In the genomic region with DNA sequence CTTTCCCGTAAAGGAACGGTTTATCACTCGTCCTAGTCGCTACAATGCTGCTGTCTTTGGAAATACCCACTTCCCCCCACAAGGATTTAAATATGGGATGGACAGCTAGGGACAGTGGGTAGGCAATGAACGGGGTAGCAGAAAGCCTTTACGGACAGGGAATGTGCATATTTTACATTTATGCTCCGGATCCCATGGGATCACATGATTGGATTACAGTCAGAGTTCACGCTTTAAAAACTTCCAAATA, we compare ENCODE assay signal across 8 cellular contexts. TPM values are rescaled to one million over a fixed set of nuclear protein-coding genes. Genes with fewer than 3 reads are reported as not detected.
DNase-seq lines count a peak whose midpoint lies in the region; ATAC-seq and TF ChIP-seq lines count a peak whose summit lies in the region.

No MANE protein-coding gene starts in this region.

- H3K14ac ChIP-seq in trophoblast cell (ENCODE audit: low read length): no peak overlapping the region

- H3K4me2 ChIP-seq in DND-41 (ENCODE audit: insufficient read depth, low read length) (peak overlapping the region; percentile 96), trophoblast cell (ENCODE audit: low read length) (peak overlapping the region; percentile 98)

- no peak overlapping the region for H2BK5ac ChIP-seq in trophoblast cell (ENCODE audit: low read depth, low read length, poor library complexity)

- ATAC-seq in DND-41 (ENCODE audit: insufficient read depth, low read depth) (no peak), Panc1 (peak; percentile 2; the same call in 1 of the 2 replicates), HG02973 (IDR thresholded peaks at IDR 0.05; ENCODE audit: unreplicated experiment) (no peak), HG03045 (IDR thresholded peaks at IDR 0.05; ENCODE audit: unreplicated experiment) (no peak)

- peaks cover 3% of the 10 kb centered on the region; the same call in 1 of the 2 replicates for H3K36me3 ChIP-seq in DND-41 (ENCODE audit: insufficient read depth, low read length)
- H3K36me3 ChIP-seq in Panc1 (ENCODE audit: control insufficient read depth, insufficient read depth, low read length): peaks cover 2% of the 10 kb centered on the region; the same call in 1 of the 2 replicates
- H3K36me3 ChIP-seq in esophagus (ENCODE audit: control insufficient read depth in 2 of 2, insufficient read depth in 2 of 2, low read length in 1 of 2): peaks cover 6 to 12% of the 10 kb centered on the region in 2 donors
- peaks cover 13 to 15% of the 10 kb centered on the region in 2 experiments for H3K36me3 ChIP-seq in trophoblast cell (ENCODE audit: control insufficient read depth in 1 of 2, insufficient read depth in 2 of 2, low read length in 2 of 2)

- H3K27me3 ChIP-seq in DND-41 (ENCODE audit: insufficient read depth, low read length, poor library complexity) (peaks cover 29% of the 10 kb centered on the region), Panc1 (ENCODE audit: control insufficient read depth, insufficient read depth, low read length) (no peaks in the 10 kb centered on the region), esophagus (ENCODE audit: control insufficient read depth in 1 of 2, insufficient read depth in 2 of 2, low read length in 2 of 2) (no peaks in the 10 kb centered on the region), trophoblast cell (ENCODE audit: insufficient read depth, low read length) (no peaks in the 10 kb centered on the region)

- BruUV-seq in Panc1 (replicated peaks; lab: Mats Ljungman, UMichigan): no TSS peak

- H2AK5ac ChIP-seq in trophoblast cell (ENCODE audit: low read length): no peak overlapping the region

- H4K8ac ChIP-seq in trophoblast cell (ENCODE audit: low read depth, low read length): no peak overlapping the region

- TF ChIP-seq CTCF in DND-41 (IDR thresholded peaks at IDR 0.05; ENCODE audit: borderline replicate concordance, extremely low read depth, low read length, poor library complexity, severe bottlenecking) (no peak), Panc1 (IDR thresholded peaks at IDR 0.05) (no peak)

- H3K4me3 ChIP-seq in DND-41 (ENCODE audit: low read depth in 1 of 2, low read length in 2 of 2) (peak overlapping the region in 1 of 2 experiments; percentile 69; a peak in 2 of 4 replicates), Panc1 (ENCODE audit: low read depth in 2 of 2, low read length in 2 of 2) (peak overlapping the region; percentile 84 to 90), esophagus (ENCODE audit: low read depth in 1 of 2, low read length in 2 of 2) (peak overlapping the region; percentile 84 to 95), trophoblast cell (ENCODE audit: low read depth, low read length) (peak overlapping the region; percentile 82)

- H3K4ac ChIP-seq in trophoblast cell (ENCODE audit: low read depth, low read length): peak overlapping the region; percentile 15

- no peak overlapping the region for H4K91ac ChIP-seq in trophoblast cell (ENCODE audit: low read depth, low read length)

- peaks cover 21% of the 10 kb centered on the region for H4K20me1 ChIP-seq in DND-41 (ENCODE audit: insufficient read depth, low read length)

- POLR2A ChIA-PET in Panc1 (lab: Charles Lee): no interaction called here

- H2AFZ ChIP-seq in DND-41 (ENCODE audit: low read depth, low read length) (no peak overlapping the region), trophoblast cell (ENCODE audit: insufficient read depth, low read length, poor library complexity) (no peak overlapping the region)

- H4K12ac ChIP-seq in trophoblast cell (ENCODE audit: low read depth, low read length): no peak overlapping the region

- peaks cover 22% of the 10 kb centered on the region for H3K79me1 ChIP-seq in trophoblast cell (ENCODE audit: low read length)

- H3K79me2 ChIP-seq in DND-41 (ENCODE audit: insufficient read depth, low read length): no peaks in the 10 kb centered on the region
- peaks cover 16% of the 10 kb centered on the region for H3K79me2 ChIP-seq in trophoblast cell (ENCODE audit: control insufficient read depth, insufficient read depth, low read length, poor library complexity)

- H3K9ac ChIP-seq in DND-41 (ENCODE audit: low read depth, low read length): no peak overlapping the region
- H3K9ac ChIP-seq in trophoblast cell (ENCODE audit: low read length): no peak overlapping the region

- intact Hi-C loops in Panc1 (cut with micrococcal nuclease; ENCODE audit: unreplicated experiment): loop anchor here (5.0 to 10.0 kb wide), 2 partner anchors 274 to 358 kb away; no protein-coding TSS in a partner anchor

- in situ Hi-C loops in Panc1 (cut with HindIII; ENCODE audit: low pct_unique_long_range_greater_than_20kb, low sequenced_read_pairs): no loop called here

- H3K23ac ChIP-seq in trophoblast cell (ENCODE audit: low read length): no peak overlapping the region

- DNase-seq in DND-41 (no peak), Panc1 (ENCODE audit: low read depth, low spot score) (no peak), trophoblast cell (peak in 1 of 2 donors; percentile 38), KG1 (lab: John Stamatoyannopoulos, UW) (no peak), NCI-H524 (lab: John Stamatoyannopoulos, UW) (no peak)

- H2BK120ac ChIP-seq in trophoblast cell (ENCODE audit: insufficient read depth, low read length, poor library complexity): no peak overlapping the region

- CTCF ChIA-PET in Panc1 (lab: Charles Lee): no interaction called here

- H3K9me3 ChIP-seq in DND-41 (ENCODE audit: insufficient read depth, low read length, severe bottlenecking) (no peaks in the 10 kb centered on the region), Panc1 (ENCODE audit: control insufficient read depth, insufficient read depth, low read depth, low read length) (peaks cover 3% of the 10 kb centered on the region; the same call in 1 of the 2 replicates), esophagus (ENCODE audit: control insufficient read depth in 2 of 2, insufficient read depth in 1 of 2, low read depth in 1 of 2, low read length in 1 of 2) (no peaks in the 10 kb centered on the region), trophoblast cell (ENCODE audit: insufficient read depth, low read depth, low read length) (no peaks in the 10 kb centered on the region)

- WGBS in esophagus, 2 donors: 4 to 5% methylated on average over 8 of the region's 8 CpGs
- WGBS in trophoblast cell (ENCODE audit: extremely low coverage, insufficient coverage, insufficient read length): no CpG with 5 or more reads among the region's 8 CpGs

- no peak overlapping the region for H2BK12ac ChIP-seq in trophoblast cell (ENCODE audit: low read length)

- H3K27ac ChIP-seq in DND-41 (ENCODE audit: low read length) (no peak overlapping the region), Panc1 (ENCODE audit: low read length) (peak overlapping the region; percentile 93), esophagus (ENCODE audit: low read depth in 2 of 2, low read length in 1 of 2) (peak overlapping the region; percentile 96 to 99), trophoblast cell (ENCODE audit: low read depth, low read length) (no peak overlapping the region)

- peaks cover 32% of the 10 kb centered on the region for H3K4me1 ChIP-seq in DND-41 (ENCODE audit: insufficient read depth, low read length)
- H3K4me1 ChIP-seq in Panc1 (ENCODE audit: control insufficient read depth, insufficient read depth, low read length): peaks cover 30% of the 10 kb centered on the region
- H3K4me1 ChIP-seq in esophagus (ENCODE audit: control insufficient read depth in 2 of 2, insufficient read depth in 2 of 2, low read length in 1 of 2): peaks cover 0 to 2% of the 10 kb centered on the region in 2 donors
- peaks cover 0 to 7% of the 10 kb centered on the region in 2 experiments for H3K4me1 ChIP-seq in trophoblast cell (ENCODE audit: control insufficient read depth in 1 of 2, insufficient read depth in 2 of 2, low read length in 2 of 2)

- no peak overlapping the region for H3K18ac ChIP-seq in trophoblast cell (ENCODE audit: low read length)

RNA-seq across cellular contexts. Expression of gene HIVEP1, which starts 1.2 kb away (rescaled TPM):
- 16.7 TPM for total RNA-seq in Panc1 (2021; ENCODE audit: unreplicated experiment)
- 9.8 TPM for polyA plus RNA-seq in Panc1 (2012; ENCODE audit: insufficient read length)
- polyA plus RNA-seq in esophagus: 1 to 10 TPM; 4.0 to 7.8 TPM
- polyA plus RNA-seq in trophoblast cell (2013): 14.7 and 15.4 TPM in 2 replicates

Comparison
In these comparisons a context has a peak if more than half of its experiments do, and no peak if none do; other contexts are left out.
1. H3K27ac ChIP-seq: peak in Panc1 (single experiment) and esophagus (2 of 2); none in DND-41 (single experiment) and trophoblast cell (single experiment).